4 cellular contexts compared by ENCODE assay signal in genomic region chr2:241782053-241782452, GRCh38. TPM values are rescaled to one million over a fixed set of nuclear protein-coding genes. Genes with fewer than 3 reads are reported as not detected.
"Had no signal": no experiment of that assay in that cellular context is flagged by ENCODE, and none has a peak within 500 bp of the region (broad histone marks: within the 10 kb centered on the region; RNA-seq: fewer than 3 reads in every experiment).

No MANE protein-coding gene starts in this region.

RNA-seq across cellular contexts. Expression of gene GAL3ST2, which starts 5.4 kb away (rescaled TPM):
- total RNA-seq: activated B cell treated with CpG ODN at 0.5 μM for 24 hours; activated CD4-positive, alpha-beta T cell treated with anti-CD3 and anti-CD28 coated beads, Interleukin-2, amount 10 ng/mL, durations not matched to agents 7 days and 5 days; T-helper 1 cell treated with Interleukin-12 subunit alpha and Interleukin-12 subunit beta and Interleukin-4 antibody, amounts not matched to agents 30 ng/mL and 1 ng/mL, for 36 hours had no signal

RNA-seq across cellular contexts. Expression of gene NEU4, which starts 26.9 kb away (rescaled TPM):
- total RNA-seq: activated CD8-positive, alpha-beta memory T cell treated with anti-CD3 and anti-CD28 coated beads for 36 hours had no signal
